Comparison of ENCODE assay signal across 1 cellular context in genomic region chr2:99425022-99425421, GRCh38.
TF ChIP-seq lines count a peak whose summit lies in the region.

No MANE protein-coding gene starts in this region.

TF ChIP-seq in IMR-90, 13 proteins besides CTCF, POLR2A, EP300 and RAD21 (continued from another document):
- TF ChIP-seq, protein P1, sequence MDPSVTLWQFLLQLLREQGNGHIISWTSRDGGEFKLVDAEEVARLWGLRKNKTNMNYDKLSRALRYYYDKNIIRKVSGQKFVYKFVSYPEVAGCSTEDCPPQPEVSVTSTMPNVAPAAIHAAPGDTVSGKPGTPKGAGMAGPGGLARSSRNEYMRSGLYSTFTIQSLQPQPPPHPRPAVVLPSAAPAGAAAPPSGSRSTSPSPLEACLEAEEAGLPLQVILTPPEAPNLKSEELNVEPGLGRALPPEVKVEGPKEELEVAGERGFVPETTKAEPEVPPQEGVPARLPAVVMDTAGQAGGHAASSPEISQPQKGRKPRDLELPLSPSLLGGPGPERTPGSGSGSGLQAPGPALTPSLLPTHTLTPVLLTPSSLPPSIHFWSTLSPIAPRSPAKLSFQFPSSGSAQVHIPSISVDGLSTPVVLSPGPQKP (IDR thresholded peaks at IDR 0.05; ENCODE audit: borderline replicate concordance, low read depth, low read length) = no peak
